ENCODE assay signal across 8 cellular contexts in genomic region chr11:10933455-10934292, GRCh38.
DNase-seq lines count a peak whose midpoint lies in the region; ATAC-seq, FAIRE-seq and TF ChIP-seq lines count a peak whose summit lies in the region.

No MANE protein-coding gene starts in this region.

- peak; percentile 93 for FAIRE-seq in HepG2 (lab: Jason Lieb, UNC)

- TF ChIP-seq EP300 in HepG2 (IDR thresholded peaks at IDR 0.05; ENCODE audit: low read depth in 2 of 2, low read length in 2 of 2), result no peak
- TF ChIP-seq EP300 in HepG2 (CRISPR knock-in tag; IDR thresholded peaks at IDR 0.05; ENCODE audit: borderline replicate concordance), result no peak

- peak overlapping the region; percentile 81 for H2AFZ ChIP-seq in HepG2 (ENCODE audit: low read length)

- in situ Hi-C loops in HepG2 (cut with HindIII; ENCODE audit: extremely low pct_ligation_motif_present, low pct_unique_long_range_greater_than_20kb), result loop anchor here (5.0 to 25.0 kb wide), 2 partner anchors 89 to 854 kb away; no protein-coding TSS in a partner anchor

- WGBS in HepG2 (ENCODE audit: low lambda C conversion rate), result 3% methylated on average over 20 of the region's 20 CpGs

- CTCF ChIA-PET in HepG2 (lab: Yijun Ruan, JAX; ENCODE audit: low intra/inter-chr PET ratio, low total read pairs), result interaction anchor here (0.6 to 2.2 kb wide), 4 partner anchors 9 to 854 kb away, joined by 3 to 21 read pairs (median 4); no protein-coding TSS in a partner anchor

- no peak overlapping the region for H3K27ac ChIP-seq in HepG2 (ENCODE audit: extremely low read length, insufficient read depth, low read length)

- BruUV-seq in HepG2 (replicated peaks; lab: Mats Ljungman, UMichigan), result no TSS peak

- H4K20me1 ChIP-seq in HepG2 (ENCODE audit: insufficient read depth, low read length), result no peaks in the 10 kb centered on the region

- peak overlapping the region; percentile 72 for H3K4me2 ChIP-seq in HepG2 (ENCODE audit: low read depth, low read length)

- H3K27me3 ChIP-seq in HepG2 (ENCODE audit: control insufficient read depth in 1 of 2, insufficient read depth in 2 of 2, low read length in 2 of 2), result peaks cover 2 to 55% of the 10 kb centered on the region in 2 experiments; a peak in 4 of 5 replicates

- H3K36me3 ChIP-seq in HepG2 (replicated peaks in 1 of 2; ENCODE audit: control insufficient read depth in 1 of 2, insufficient read depth in 2 of 2, low read length in 2 of 2), result no peaks in the 10 kb centered on the region

- no peaks in the 10 kb centered on the region for H3K9me3 ChIP-seq in HepG2 (ENCODE audit: low read length)

- intact Hi-C loops in HepG2 (cut with micrococcal nuclease; ENCODE audit: unreplicated experiment), result loop anchor here (1.0 to 5.0 kb wide), 4 partner anchors 77 to 854 kb away; no protein-coding TSS in a partner anchor

- peaks cover 19% of the 10 kb centered on the region for H3K4me1 ChIP-seq in HepG2 (ENCODE audit: insufficient read depth, low read length)

- H3K79me2 ChIP-seq in HepG2 (ENCODE audit: insufficient read depth, low read length), result no peaks in the 10 kb centered on the region

- POLR2A ChIA-PET in HepG2 (lab: Yijun Ruan, JAX), result interaction anchor here (1.0 kb wide), 2 partner anchors 76 to 125 kb away, joined by 3 to 4 read pairs; partner anchors contain the start of genes EIF4G2 and ZBED5

- ATAC-seq in GM18909 (IDR thresholded peaks at IDR 0.05; ENCODE audit: poor library complexity, unreplicated experiment), result peak; percentile 90
- peak; percentile 95 for ATAC-seq in HG03378 (IDR thresholded peaks at IDR 0.05; ENCODE audit: unreplicated experiment)
- peak; percentile 91 for ATAC-seq in HepG2

- H3K4me3 ChIP-seq in AG10803 (ENCODE audit: low read length), result peak overlapping the region; percentile 69
- H3K4me3 ChIP-seq in HepG2 (replicated peaks in 1 of 3; ENCODE audit: insufficient read depth in 1 of 3, low read depth in 2 of 3, low read length in 3 of 3), result peak overlapping the region in 2 of 3 experiments; percentile 23 to 36; a peak in 2 of 6 replicates

- no peak overlapping the region for H3K9ac ChIP-seq in HepG2 (ENCODE audit: insufficient read depth, low read depth, low read length)

- TF ChIP-seq RAD21 in HepG2 (CRISPR knock-in tag; IDR thresholded peaks at IDR 0.05), result peak; percentile 79

- TF ChIP-seq POLR2A in HepG2 (IDR thresholded peaks at IDR 0.05; ENCODE audit: insufficient read depth in 1 of 2, low read depth in 2 of 2, low read length in 2 of 2), result no peak

- TF ChIP-seq CTCF in AG10803 (conservative IDR thresholded peaks at IDR 0.05; ENCODE audit: low read length) (peak; percentile 98), HepG2 (CRISPR knock-in tag; IDR thresholded peaks at IDR 0.05) (peak; percentile 90)

- DNase-seq in AG10803 (ENCODE audit: low read depth), result peak; percentile 92
- DNase-seq in NCI-H446 treated with DMSO at 0.1 percent for 48 hours (lab: John Stamatoyannopoulos, UW), result peak; percentile 85
- peak; percentile 81 for DNase-seq in activated CD4-positive, alpha-beta T cell treated with anti-CD3 and anti-CD28 coated beads, Interleukin-2, amount 50 U/mL, for 1 hour
- DNase-seq in dermis blood vessel endothelial cell, result peak; percentile 96
- peak; percentile 62 for DNase-seq in HepG2 (ENCODE audit: low spot score)
- peak; percentile 82 for DNase-seq in stimulated activated CD4-positive, alpha-beta T cell treated with anti-CD3 and anti-CD28 coated beads, Interleukin-4, amount 100 ng/mL, for 1 hour

TF ChIP-seq in HepG2, 621 proteins besides CTCF, POLR2A, EP300 and RAD21 (continues in another document):
- no peak for TF ChIP-seq SRF (IDR thresholded peaks at IDR 0.05; ENCODE audit: low read depth, low read length)
- TF ChIP-seq RNF2 (conservative IDR thresholded peaks at IDR 0.05; ENCODE audit: low read depth), result peak; percentile 62; the same call in 1 of the 2 replicates
- TF ChIP-seq ZNF33B (CRISPR knock-in tag; IDR thresholded peaks at IDR 0.05), result no peak
- TF ChIP-seq XRCC5 (optimal IDR thresholded peaks at IDR 0.05; ENCODE audit: low read length), result peak; percentile 63
- TF ChIP-seq ISL2 (CRISPR knock-in tag; IDR thresholded peaks at IDR 0.05), result no peak
- peak; percentile 42; the same call in 1 of the 2 replicates for TF ChIP-seq KDM2A (CRISPR knock-in tag; IDR thresholded peaks at IDR 0.05; ENCODE audit: borderline replicate concordance, low read depth)
- no peak for TF ChIP-seq HHEX (CRISPR knock-in tag; IDR thresholded peaks at IDR 0.05)
- TF ChIP-seq HCFC1 (IDR thresholded peaks at IDR 0.05; ENCODE audit: low read depth, low read length), result no peak
- no peak for TF ChIP-seq HMG20B (CRISPR knock-in tag; conservative IDR thresholded peaks at IDR 0.05)
- no peak for TF ChIP-seq GFI1 (CRISPR knock-in tag; IDR thresholded peaks at IDR 0.05; ENCODE audit: borderline replicate concordance)
- TF ChIP-seq CSRNP1 (CRISPR knock-in tag; IDR thresholded peaks at IDR 0.05), result no peak
- no peak for TF ChIP-seq HNF1B (CRISPR knock-in tag; IDR thresholded peaks at IDR 0.05)
- TF ChIP-seq ZNF878 (CRISPR knock-in tag; IDR thresholded peaks at IDR 0.05), result no peak
- no peak for TF ChIP-seq AGO1 (IDR thresholded peaks at IDR 0.05; ENCODE audit: low read depth, low read length, poor library complexity, severe bottlenecking)
- TF ChIP-seq SP140L (CRISPR knock-in tag; IDR thresholded peaks at IDR 0.05; ENCODE audit: borderline replicate concordance), result no peak
- no peak for TF ChIP-seq SMYD3 (CRISPR knock-in tag; IDR thresholded peaks at IDR 0.05)
- no peak for TF ChIP-seq ARID2 (CRISPR knock-in tag; IDR thresholded peaks at IDR 0.05; ENCODE audit: borderline replicate concordance)
- TF ChIP-seq, protein P1, sequence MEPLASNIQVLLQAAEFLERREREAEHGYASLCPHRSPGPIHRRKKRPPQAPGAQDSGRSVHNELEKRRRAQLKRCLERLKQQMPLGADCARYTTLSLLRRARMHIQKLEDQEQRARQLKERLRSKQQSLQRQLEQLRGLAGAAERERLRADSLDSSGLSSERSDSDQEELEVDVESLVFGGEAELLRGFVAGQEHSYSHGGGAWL (CRISPR knock-in tag; IDR thresholded peaks at IDR 0.05), result no peak
- no peak for TF ChIP-seq ZNF850 (CRISPR knock-in tag; conservative IDR thresholded peaks at IDR 0.05)
- TF ChIP-seq STAG1 (CRISPR knock-in tag; IDR thresholded peaks at IDR 0.05), result peak; percentile 85
- no peak for TF ChIP-seq NFKBIZ (CRISPR knock-in tag; IDR thresholded peaks at IDR 0.05)
- no peak for TF ChIP-seq IKZF4 (CRISPR knock-in tag; IDR thresholded peaks at IDR 0.05; ENCODE audit: borderline replicate concordance, low read depth, not compliant biosample characterization)
- TF ChIP-seq SMC3 (IDR thresholded peaks at IDR 0.05; ENCODE audit: low read length), result peak; percentile 78
- no peak for TF ChIP-seq FOXK2 (IDR thresholded peaks at IDR 0.05)
- peak in 1 of 2 experiments; percentile 26; a peak in 1 of 4 replicates for TF ChIP-seq HMGXB4 (CRISPR knock-in tag; IDR thresholded peaks at IDR 0.05; ENCODE audit: borderline replicate concordance in 1 of 2, low read depth in 1 of 2)
- TF ChIP-seq ZNF331 (CRISPR knock-in tag; IDR thresholded peaks at IDR 0.05), result 0 out of 2 replicates have a peak, but pooled peaks have one; percentile 10
- TF ChIP-seq TCF12 (IDR thresholded peaks at IDR 0.05), result no peak
- no peak for TF ChIP-seq TCF12 (CRISPR knock-in tag; IDR thresholded peaks at IDR 0.05)
- no peak for TF ChIP-seq MAFF (IDR thresholded peaks at IDR 0.05; ENCODE audit: low read depth, low read length)
